11 cellular contexts compared by ENCODE assay signal in the genomic region with DNA sequence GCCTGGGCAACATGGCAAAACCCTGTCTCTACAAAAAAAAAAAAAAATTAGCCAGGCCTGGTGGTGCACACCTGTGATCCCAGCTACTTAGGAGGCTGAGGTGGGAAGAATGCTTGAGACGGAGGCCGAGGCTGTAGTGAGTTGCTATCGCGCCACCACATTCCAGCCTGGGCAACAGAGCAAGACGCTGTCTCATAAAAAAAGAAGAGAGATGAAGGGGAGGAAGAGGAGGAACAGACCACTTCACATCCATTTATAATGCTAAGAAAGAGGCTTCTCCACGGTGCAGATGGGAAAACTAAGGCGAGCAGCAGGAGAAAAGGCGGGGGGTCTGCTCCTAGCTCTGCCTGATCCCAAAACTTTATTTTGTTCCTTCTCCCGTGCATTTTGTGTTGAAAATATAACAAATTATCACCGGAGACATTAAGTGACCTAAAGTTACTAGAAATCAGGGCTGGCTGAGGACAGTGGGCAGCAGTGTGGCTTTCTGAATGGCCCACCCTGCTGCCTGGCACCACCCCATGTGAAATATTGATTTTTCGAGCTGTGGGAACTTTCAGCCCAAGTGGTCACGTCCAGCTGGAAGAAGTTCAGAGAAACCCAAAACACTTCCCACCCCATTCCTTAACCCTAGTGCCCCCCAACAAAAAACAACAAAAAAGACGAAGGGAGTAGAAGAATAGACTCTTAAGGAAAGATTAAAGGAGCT. TPM values are rescaled to one million over a fixed set of nuclear protein-coding genes. Genes with fewer than 3 reads are reported as not detected.
DNase-seq lines count a peak whose midpoint lies in the region; ATAC-seq and TF ChIP-seq lines count a peak whose summit lies in the region.
"Had no signal": no experiment of that assay in that cellular context is flagged by ENCODE, and none has a peak within 500 bp of the region (broad histone marks: within the 10 kb centered on the region; RNA-seq: fewer than 3 reads in every experiment).

No MANE protein-coding gene starts in this region.

- peaks cover 77% of the 10 kb centered on the region for H3K4me1 Mint-ChIP-seq in activated CD4-positive, alpha-beta T cell treated with anti-CD3 and anti-CD28 coated beads, Interleukin-2, amount 10 ng/mL, durations not matched to agents 24 days and 14 days
- H3K4me1 Mint-ChIP-seq in activated naive CD8-positive, alpha-beta T cell (ENCODE audit: low read depth), result peaks cover 88% of the 10 kb centered on the region

- H3K4me3 Mint-ChIP-seq in activated CD4-positive, alpha-beta T cell treated with anti-CD3 and anti-CD28 coated beads, Interleukin-2, amount 10 ng/mL, durations not matched to agents 24 days and 14 days, result peak overlapping the region; percentile 88
- peak overlapping the region; percentile 84 for H3K4me3 Mint-ChIP-seq in activated naive CD8-positive, alpha-beta T cell

- no peaks in the 10 kb centered on the region for H3K27me3 Mint-ChIP-seq in activated CD4-positive, alpha-beta T cell treated with anti-CD3 and anti-CD28 coated beads, Interleukin-2, amount 10 ng/mL, durations not matched to agents 24 days and 14 days
- no peaks in the 10 kb centered on the region for H3K27me3 Mint-ChIP-seq in activated naive CD8-positive, alpha-beta T cell

- H3K27ac Mint-ChIP-seq in activated CD4-positive, alpha-beta T cell treated with anti-CD3 and anti-CD28 coated beads, Interleukin-2, amount 10 ng/mL, durations not matched to agents 24 days and 14 days, result peak overlapping the region; percentile 98
- H3K27ac Mint-ChIP-seq in activated naive CD8-positive, alpha-beta T cell, result peak overlapping the region; percentile 97

- intact Hi-C loops in activated CD4-positive, alpha-beta T cell treated with anti-CD3 and anti-CD28 coated beads, Interleukin-2, amount 10 ng/mL, durations not matched to agents 24 days and 14 days (cut with micrococcal nuclease), result no loop called here

- H3K4me1 ChIP-seq in lung (ENCODE audit: control insufficient read depth in 2 of 2, insufficient read depth in 2 of 2, low read length in 2 of 2) (peaks cover 40 to 45% of the 10 kb centered on the region in 2 donors), suprapubic skin (peaks cover 95% of the 10 kb centered on the region)

- WGBS in lung, 2 donors, result 61 to 73% methylated on average over 13 of the region's 13 CpGs
- 67% methylated on average over 13 of the region's 13 CpGs for WGBS in suprapubic skin

- no peak for TF ChIP-seq CTCF in lung (IDR thresholded peaks at IDR 0.05; ENCODE audit: control extremely low read depth, extremely low read depth)
- TF ChIP-seq CTCF in suprapubic skin (IDR thresholded peaks at IDR 0.05), result no peak

- no peak for TF ChIP-seq POLR2A in suprapubic skin (IDR thresholded peaks at IDR 0.05)

- H3K27me3 ChIP-seq in lung (ENCODE audit: control insufficient read depth, insufficient read depth), result no peaks in the 10 kb centered on the region
- no peaks in the 10 kb centered on the region for H3K27me3 ChIP-seq in suprapubic skin

- H3K4me3 ChIP-seq in lung (no peak overlapping the region), suprapubic skin (no peak overlapping the region)
- H3K4me3 ChIP-seq: A549 had no signal

- H3K36me3 ChIP-seq in lung (ENCODE audit: control insufficient read depth in 2 of 2, insufficient read depth in 2 of 2, low read length in 2 of 2) (peaks cover 3 to 19% of the 10 kb centered on the region in 2 donors), suprapubic skin (no peaks in the 10 kb centered on the region)

- H3K27ac ChIP-seq in lung (ENCODE audit: low read depth in 1 of 2, low read length in 1 of 2), result peak overlapping the region; percentile 27 to 80
- H3K27ac ChIP-seq in suprapubic skin, result peak overlapping the region; percentile 52

- TF ChIP-seq EP300 in suprapubic skin (IDR thresholded peaks at IDR 0.05), result no peak

- no peak for ATAC-seq in lung (ENCODE audit: insufficient read depth, low FRiP score)
- no peak for ATAC-seq in HG03039 (IDR thresholded peaks at IDR 0.05; ENCODE audit: unreplicated experiment)
- no peak for ATAC-seq in GM21786 (IDR thresholded peaks at IDR 0.05; ENCODE audit: unreplicated experiment)
- ATAC-seq: A549 had no signal

- no peak for DNase-seq in activated CD4-positive, alpha-beta T cell treated with anti-CD3 and anti-CD28 coated beads, Interleukin-2, amount 10 ng/mL, durations not matched to agents 24 days and 14 days
- DNase-seq in activated CD4-positive, alpha-beta T cell treated with anti-CD3 and anti-CD28 coated beads, Interleukin-2, amount 50 U/mL, for 1 hour, result no peak
- DNase-seq in lung (ENCODE audit: low spot score) (no peak), suprapubic skin (ENCODE audit: low spot score in 2 of 2) (no peak), GM19238 (ENCODE audit: insufficient read length, low spot score) (no peak)
- DNase-seq: activated CD4-positive, alpha-beta T cell treated with anti-CD3 and anti-CD28 coated beads for 1 hour; effector CD4-positive, alpha-beta T cell had no signal

- peaks cover 57% of the 10 kb centered on the region for H3K36me3 Mint-ChIP-seq in activated CD4-positive, alpha-beta T cell treated with anti-CD3 and anti-CD28 coated beads, Interleukin-2, amount 10 ng/mL, durations not matched to agents 24 days and 14 days (ENCODE audit: low read depth)
- H3K36me3 Mint-ChIP-seq in activated naive CD8-positive, alpha-beta T cell, result peaks cover 15% of the 10 kb centered on the region

- H3K9me3 Mint-ChIP-seq in activated CD4-positive, alpha-beta T cell treated with anti-CD3 and anti-CD28 coated beads, Interleukin-2, amount 10 ng/mL, durations not matched to agents 24 days and 14 days, result no peaks in the 10 kb centered on the region
- no peaks in the 10 kb centered on the region for H3K9me3 Mint-ChIP-seq in activated naive CD8-positive, alpha-beta T cell (ENCODE audit: low read depth)

- no peaks in the 10 kb centered on the region for H3K9me3 ChIP-seq in lung (ENCODE audit: control insufficient read depth in 2 of 2, insufficient read depth in 1 of 2, low read length in 1 of 2)
- H3K9me3 ChIP-seq in suprapubic skin, result no peaks in the 10 kb centered on the region
- H3K9me3 ChIP-seq: A549 had no signal

RNA-seq across cellular contexts. Expression of gene MYH9, which starts 9.5 kb away (rescaled TPM):
- total RNA-seq in activated CD4-positive, alpha-beta T cell treated with anti-CD3 and anti-CD28 coated beads, Interleukin-2, amount 10 ng/mL, durations not matched to agents 24 days and 14 days, result 625 and 633 TPM in 2 replicates
- total RNA-seq in lung (100 to 1,000 TPM; 398 to 667 TPM), suprapubic skin (100 to 1,000 TPM; 284 to 323 (median 294) TPM)
- 100 to 1,000 TPM; 184 to 266 TPM for polyA plus RNA-seq in lung
